In the genomic region with DNA sequence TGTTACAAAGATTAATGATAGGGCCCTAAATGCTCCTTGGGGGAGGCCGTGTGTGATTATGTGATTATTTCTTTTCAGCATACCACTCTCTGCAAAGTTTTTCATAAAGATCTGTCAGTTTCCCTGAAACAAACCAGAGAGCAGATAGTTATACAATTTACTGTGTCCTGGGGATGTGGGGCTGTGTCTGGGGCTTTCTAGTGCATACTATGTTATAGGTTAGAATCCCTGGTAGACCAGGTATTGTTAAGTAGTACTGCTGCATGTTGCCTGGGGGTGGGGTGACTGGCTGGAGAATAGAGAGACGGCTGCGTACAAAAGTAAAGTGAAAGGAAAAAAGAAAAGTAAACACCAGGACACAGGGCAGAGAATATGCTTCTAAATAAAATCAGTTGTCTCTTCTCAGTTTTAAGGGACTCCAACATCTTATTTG, we compare ENCODE assay signal across 20 cellular contexts. TPM values are rescaled to one million over a fixed set of nuclear protein-coding genes. Genes with fewer than 3 reads are reported as not detected.
A peak's percentile ranks its signal among the peaks of the same experiment; 100 is the strongest.
DNase-seq lines count a peak whose midpoint lies in the region; ATAC-seq and TF ChIP-seq lines count a peak whose summit lies in the region.
"Had no signal": no experiment of that assay in that cellular context is flagged by ENCODE, and none has a peak within 500 bp of the region (broad histone marks: within the 10 kb centered on the region; RNA-seq: fewer than 3 reads in every experiment).

No MANE protein-coding gene starts in this region.

- H3K4me2 ChIP-seq in fibroblast of lung (ENCODE audit: extremely low read depth, insufficient read depth, low read length) (peak overlapping the region; percentile 70), OCI-LY7 (ENCODE audit: low read length) (no peak overlapping the region)

- H3K36me3 Mint-ChIP-seq in osteocyte (ENCODE audit: unreplicated experiment), result no peaks in the 10 kb centered on the region
- H3K36me3 Mint-ChIP-seq: CD8-positive, alpha-beta memory T cell had no signal

- H3K9me3 ChIP-seq in fibroblast of lung (ENCODE audit: control insufficient read depth, insufficient read depth, low read depth, low read length) (no peaks in the 10 kb centered on the region), OCI-LY7 (ENCODE audit: low read length) (no peaks in the 10 kb centered on the region)
- H3K9me3 ChIP-seq: heart right ventricle had no signal

- H3K27ac ChIP-seq in fibroblast of lung (ENCODE audit: insufficient read depth, low read length), result peak overlapping the region; percentile 15
- H3K27ac ChIP-seq in OCI-LY7 (ENCODE audit: low read depth, low read length, poor library complexity, severe bottlenecking), result no peak overlapping the region
- H3K27ac ChIP-seq: heart right ventricle, SK-N-MC had no signal

- CTCF ChIA-PET in OCI-LY7 (lab: Charles Lee; ENCODE audit: unreplicated experiment), result no interaction called here

- H3K4me3 ChIP-seq in AG10803 (ENCODE audit: low read length) (peak overlapping the region; percentile 20; the same call in 1 of the 2 replicates), fibroblast of lung (replicated peaks in 1 of 4; ENCODE audit: control extremely low read depth in 1 of 4, insufficient read depth in 1 of 4, low read depth in 3 of 4, low read length in 4 of 4) (peak overlapping the region in 2 of 4 experiments; percentile 12 to 21), OCI-LY7 (ENCODE audit: low read depth, low read length, poor library complexity, severe bottlenecking) (no peak overlapping the region)
- H3K4me3 ChIP-seq: heart right ventricle, SK-N-MC had no signal

- H3K4me3 Mint-ChIP-seq in osteocyte (ENCODE audit: unreplicated experiment), result no peak overlapping the region
- H3K4me3 Mint-ChIP-seq: CD8-positive, alpha-beta memory T cell; central memory CD8-positive, alpha-beta T cell; natural killer cell treated with Interleukin-12 subunit alpha and Interleukin-12 subunit beta and Interleukin-15 and Interleukin-18, amount 100 ng/mL, for 72 hours had no signal

- H3K79me2 ChIP-seq in fibroblast of lung (ENCODE audit: control insufficient read depth, insufficient read depth, low read length) (peaks cover 20% of the 10 kb centered on the region), OCI-LY7 (ENCODE audit: insufficient read depth, low read depth, low read length) (no peaks in the 10 kb centered on the region)

- H4K20me1 ChIP-seq in fibroblast of lung (ENCODE audit: control insufficient read depth, extremely low read depth, insufficient read depth, low read length) (no peaks in the 10 kb centered on the region), OCI-LY7 (ENCODE audit: insufficient read depth, low read length) (no peaks in the 10 kb centered on the region)

- no TSS peak for BruUV-seq in OCI-LY7 (replicated peaks; lab: Mats Ljungman, UMichigan)

- H3K4me1 ChIP-seq in fibroblast of lung (ENCODE audit: control insufficient read depth, extremely low read depth, insufficient read depth, low read length) (peaks cover 6% of the 10 kb centered on the region), OCI-LY7 (ENCODE audit: insufficient read depth, low read length, poor library complexity, severe bottlenecking) (no peaks in the 10 kb centered on the region)

- H2AFZ ChIP-seq in fibroblast of lung (ENCODE audit: low read length), result no peak overlapping the region
- no peak overlapping the region for H2AFZ ChIP-seq in OCI-LY7 (ENCODE audit: low read length)

- no peaks in the 10 kb centered on the region for H3K9me3 Mint-ChIP-seq in osteocyte (ENCODE audit: unreplicated experiment)
- H3K9me3 Mint-ChIP-seq: central memory CD8-positive, alpha-beta T cell; natural killer cell treated with Interleukin-12 subunit alpha and Interleukin-12 subunit beta and Interleukin-15 and Interleukin-18, amount 100 ng/mL, for 72 hours had no signal

- H3K27me3 ChIP-seq in fibroblast of lung (ENCODE audit: control insufficient read depth, insufficient read depth, low read length), result no peaks in the 10 kb centered on the region

- intact Hi-C loops in OCI-LY7 (cut with micrococcal nuclease; ENCODE audit: unreplicated experiment), result no loop called here

- ATAC-seq in HG03439 (IDR thresholded peaks at IDR 0.05; ENCODE audit: unreplicated experiment), result no peak
- ATAC-seq: heart right ventricle; HepG2; natural killer cell treated with Interleukin-12 subunit alpha and Interleukin-12 subunit beta and Interleukin-15 and Interleukin-18, amount 100 ng/mL, for 72 hours had no signal

- peak overlapping the region; percentile 9 for H3K27ac Mint-ChIP-seq in osteocyte (ENCODE audit: unreplicated experiment)
- H3K27ac Mint-ChIP-seq: CD8-positive, alpha-beta memory T cell; natural killer cell treated with Interleukin-12 subunit alpha and Interleukin-12 subunit beta and Interleukin-15 and Interleukin-18, amount 100 ng/mL, for 72 hours had no signal

- H3K9ac ChIP-seq in fibroblast of lung (ENCODE audit: insufficient read depth, low read length), result no peak overlapping the region

- TF ChIP-seq CTCF in AG10803 (conservative IDR thresholded peaks at IDR 0.05; ENCODE audit: low read length) (no peak), fibroblast of lung (conservative IDR thresholded peaks at IDR 0.05 in 1 of 2, IDR thresholded peaks at IDR 0.05 in 1 of 2; ENCODE audit: low read depth in 1 of 2, low read length in 2 of 2) (no peak), osteocyte (IDR thresholded peaks at IDR 0.05) (no peak), OCI-LY7 (conservative IDR thresholded peaks at IDR 0.05; ENCODE audit: low read length) (no peak)

- POLR2A ChIA-PET in OCI-LY7 (lab: Charles Lee), result interaction anchor here (1.2 kb wide), 1 partner anchor 18 kb away, joined by 3 read pairs; no protein-coding TSS in a partner anchor

- H3K9me2 ChIP-seq in OCI-LY7 (ENCODE audit: insufficient read depth, low read length), result no peaks in the 10 kb centered on the region

- no peaks in the 10 kb centered on the region for H3K36me3 ChIP-seq in fibroblast of lung (ENCODE audit: control insufficient read depth, insufficient read depth, low read length)
- H3K36me3 ChIP-seq in OCI-LY7 (ENCODE audit: insufficient read depth, low read length), result no peaks in the 10 kb centered on the region
- H3K36me3 ChIP-seq: heart right ventricle had no signal

- DNase-seq in AG10803 (ENCODE audit: low read depth) (no peak), NCI-H69 (lab: John Stamatoyannopoulos, UW) (peak; percentile 98), fibroblast of lung (ENCODE audit: low read depth in 2 of 2) (peak in 1 of 2 donors; percentile 44), osteocyte (ENCODE audit: extremely low spot score, unreplicated experiment) (no peak), OCI-LY7 (ENCODE audit: low spot score) (no peak), NCI-H446 (lab: John Stamatoyannopoulos, UW) (no peak)
- no peak for DNase-seq in activated effector memory CD4-positive, alpha-beta T cell treated with Interleukin-2 at 50 U/mL for 16 hours
- DNase-seq: activated CD4-positive, alpha-beta T cell treated with anti-CD3 and anti-CD28 coated beads for 1 hour; CD8-positive, alpha-beta memory T cell; effector CD8-positive, alpha-beta T cell; heart right ventricle; NCI-H1694 treated with DMSO at 0.1 percent for 48 hours; OCI-M1; stimulated activated CD4-positive, alpha-beta T cell treated with anti-CD3 and anti-CD28 coated beads, Interleukin-12 subunit alpha, Interleukin-12 subunit beta, amount 100 ng/mL, for 4 hours; T1000 had no signal

- H3K27me3 Mint-ChIP-seq in osteocyte (ENCODE audit: unreplicated experiment), result no peaks in the 10 kb centered on the region

- H3K4me1 Mint-ChIP-seq in osteocyte (ENCODE audit: unreplicated experiment), result peaks cover 32% of the 10 kb centered on the region
- H3K4me1 Mint-ChIP-seq: central memory CD8-positive, alpha-beta T cell had no signal

RNA-seq across cellular contexts. Expression of a gene that starts 3.3 kb away (rescaled TPM):
- total RNA-seq in fibroblast of lung, result 60.9 and 122 TPM in 2 replicates
- polyA plus RNA-seq in fibroblast of lung, result 122 and 178 TPM in 2 replicates
- polyA plus RNA-seq in fibroblast of lung (2012), result 141 and 169 TPM in 2 replicates
- 94.6 and 298 TPM in 2 replicates for polyA minus RNA-seq in fibroblast of lung (ENCODE audit: low replicate concordance)
- 22.8 and 30.9 TPM in 2 replicates for total RNA-seq in osteocyte
- 0.08 and 0.16 TPM in 2 replicates for total RNA-seq in OCI-LY7 (2014; rRNA removed; shearing (Covaris generic))
- 0.70 and 0.85 TPM in 2 replicates for total RNA-seq in OCI-LY7 (2022)
- total RNA-seq: CD8-positive, alpha-beta memory T cell; HepG2; natural killer cell treated with Interleukin-12 subunit alpha and Interleukin-12 subunit beta and Interleukin-15 and Interleukin-18, amount 100 ng/mL, for 72 hours had no signal
- polyA plus RNA-seq: CD8-positive, alpha-beta memory T cell; HepG2 had no signal

Comparison
In these comparisons a context has a peak if more than half of its experiments do, and no peak if none do; other contexts are left out.
1. RNA of a gene that starts 3.3 kb away (total RNA-seq): 60.9 to 122 TPM in fibroblast of lung and 22.8 to 30.9 TPM in osteocyte; 0.08 to 0.85 TPM in OCI-LY7; every median in the first group is over 10 times any median in the second.